ENCODE assay signal across 8 cellular contexts in genomic region chr7:43834463-43835251, GRCh38. TPM values are rescaled to one million over a fixed set of nuclear protein-coding genes. Genes with fewer than 3 reads are reported as not detected.
A peak's percentile ranks its signal among the peaks of the same experiment; 100 is the strongest.
DNase-seq lines count a peak whose midpoint lies in the region; ATAC-seq and TF ChIP-seq lines count a peak whose summit lies in the region.

No MANE protein-coding gene starts in this region.

- H4K20me1 ChIP-seq in BLaER1 = no peaks in the 10 kb centered on the region
- no peaks in the 10 kb centered on the region for H4K20me1 ChIP-seq in Loucy (ENCODE audit: insufficient read depth, low read length, poor library complexity, severe bottlenecking)

- ATAC-seq in GM19467 (IDR thresholded peaks at IDR 0.05; ENCODE audit: unreplicated experiment) (peak; percentile 40), left lobe of liver (peak; percentile 72)

- WGBS in transverse colon (ENCODE audit: low coverage in 1 of 2), 2 donors = 53 to 54% methylated on average over 5 to 8 of the region's 8 CpGs

- peak overlapping the region; percentile 23; the same call in 1 of the 2 replicates for H3K4me3 ChIP-seq in BLaER1
- peak overlapping the region; percentile 64 for H3K4me3 ChIP-seq in Loucy (ENCODE audit: low read length, poor library complexity, severe bottlenecking)
- peak overlapping the region in 3 of 4 donors; percentile 5 to 32 (median 11) for H3K4me3 ChIP-seq in transverse colon
- no peak overlapping the region for H3K4me3 ChIP-seq in WERI-Rb-1 (ENCODE audit: low read depth, low read length)

- H3K4me1 ChIP-seq in BLaER1 = peaks cover 7% of the 10 kb centered on the region; the same call in 1 of the 2 replicates
- no peaks in the 10 kb centered on the region for H3K4me1 ChIP-seq in Loucy (ENCODE audit: insufficient read depth, low read length, poor library complexity, severe bottlenecking)
- peaks cover 0 to 12% (median 2%) of the 10 kb centered on the region in 4 donors for H3K4me1 ChIP-seq in transverse colon

- peak overlapping the region; percentile 95 for H2AFZ ChIP-seq in Loucy (ENCODE audit: low read length)

- intact Hi-C loops in transverse colon (cut with DNase I; ENCODE audit: low total_unique reads) = loop anchor here (5.0 to 10.0 kb wide), 2 partner anchors 110 to 262 kb away; partner anchors contain the start of gene COA1

- no peak for TF ChIP-seq EP300 in transverse colon (IDR thresholded peaks at IDR 0.05; ENCODE audit: low read depth)

- H3K9me2 ChIP-seq in Loucy (replicated peaks; ENCODE audit: low read depth, low read length) = no peaks in the 10 kb centered on the region

- no peaks in the 10 kb centered on the region; the same call in 1 of the 2 replicates for H3F3A ChIP-seq in Loucy (ENCODE audit: low read depth)

- H3K27ac ChIP-seq in BLaER1 (0 out of 2 replicates have a peak overlapping the region, but pooled peaks have one; percentile 36), transverse colon (no peak overlapping the region), WERI-Rb-1 (no peak overlapping the region)

- TF ChIP-seq CTCF in Loucy (conservative IDR thresholded peaks at IDR 0.05; ENCODE audit: low read length) (no peak), transverse colon (IDR thresholded peaks at IDR 0.05) (no peak), WERI-Rb-1 (IDR thresholded peaks at IDR 0.05; ENCODE audit: low read depth, low read length) (no peak)

- H3K36me3 ChIP-seq in BLaER1 = no peaks in the 10 kb centered on the region
- H3K36me3 ChIP-seq in Loucy (ENCODE audit: insufficient read depth, low read length) = no peaks in the 10 kb centered on the region
- H3K36me3 ChIP-seq in transverse colon = no peaks in the 10 kb centered on the region
- H3K36me3 ChIP-seq in WERI-Rb-1 = no peaks in the 10 kb centered on the region

- no peaks in the 10 kb centered on the region for H3K79me2 ChIP-seq in Loucy (ENCODE audit: insufficient read depth, low read length)

- DNase-seq in activated T-cell treated with anti-CD3 and anti-CD28 coated beads for 1 hour (ENCODE audit: low read depth) (peak; percentile 2), left lobe of liver (ENCODE audit: low spot score) (no peak), transverse colon (no peak), WERI-Rb-1 (no peak), GM03348 (ENCODE audit: low spot score) (no peak)

- TF ChIP-seq POLR2A in transverse colon (IDR thresholded peaks at IDR 0.05) = no peak

- H3K9me3 ChIP-seq in BLaER1 = peaks cover 28% of the 10 kb centered on the region
- 0 out of 2 replicates have a peak, but pooled peaks cover 4% of the 10 kb centered on the region for H3K9me3 ChIP-seq in Loucy (ENCODE audit: insufficient read depth, low read depth, low read length)
- H3K9me3 ChIP-seq in transverse colon = no peaks in the 10 kb centered on the region
- H3K9me3 ChIP-seq in WERI-Rb-1 (ENCODE audit: severe bottlenecking) = no peaks in the 10 kb centered on the region

- no peaks in the 10 kb centered on the region for H3K27me3 ChIP-seq in BLaER1
- no peaks in the 10 kb centered on the region for H3K27me3 ChIP-seq in Loucy (ENCODE audit: insufficient read depth, low read length, poor library complexity, severe bottlenecking)
- peaks cover 3% of the 10 kb centered on the region for H3K27me3 ChIP-seq in transverse colon
- H3K27me3 ChIP-seq in WERI-Rb-1 (ENCODE audit: insufficient read depth, low read depth, severe bottlenecking) = no peaks in the 10 kb centered on the region

- in situ Hi-C loops in transverse colon (cut with MboI; ENCODE audit: low pct_ligation_motif_present in 1 of 4, low pct_unique_long_range_greater_than_20kb in 1 of 4, low sequenced_read_pairs in 3 of 4) = loop anchor here (5.0 to 25.0 kb wide), 8 partner anchors 97 to 900 kb away; partner anchors contain the start of genes STK17A (in 3 of the 4), MRPL32 (in 2 of the 4), PSMA2 (in 2 of the 4) and COA1 (in 1 of the 4)

- H3K9ac ChIP-seq in BLaER1 (no peak overlapping the region), Loucy (ENCODE audit: low read depth, low read length, poor library complexity, severe bottlenecking) (peak overlapping the region; percentile 7)

- H3K4me2 ChIP-seq in BLaER1 = peak overlapping the region; percentile 72
- H3K4me2 ChIP-seq in Loucy (ENCODE audit: low read depth, low read length, poor library complexity, severe bottlenecking) = peak overlapping the region; percentile 72

RNA-seq across cellular contexts. Expression of gene MRPS24, which starts 34.7 kb away (rescaled TPM):
- total RNA-seq in left lobe of liver = 70.8 TPM
- 100 to 1,000 TPM in 1 of 4 donors, 10 to 100 TPM in 3; 22.8 to 110 (median 73.4) TPM for total RNA-seq in transverse colon
